2 cellular contexts compared by ENCODE assay signal in the genomic region with DNA sequence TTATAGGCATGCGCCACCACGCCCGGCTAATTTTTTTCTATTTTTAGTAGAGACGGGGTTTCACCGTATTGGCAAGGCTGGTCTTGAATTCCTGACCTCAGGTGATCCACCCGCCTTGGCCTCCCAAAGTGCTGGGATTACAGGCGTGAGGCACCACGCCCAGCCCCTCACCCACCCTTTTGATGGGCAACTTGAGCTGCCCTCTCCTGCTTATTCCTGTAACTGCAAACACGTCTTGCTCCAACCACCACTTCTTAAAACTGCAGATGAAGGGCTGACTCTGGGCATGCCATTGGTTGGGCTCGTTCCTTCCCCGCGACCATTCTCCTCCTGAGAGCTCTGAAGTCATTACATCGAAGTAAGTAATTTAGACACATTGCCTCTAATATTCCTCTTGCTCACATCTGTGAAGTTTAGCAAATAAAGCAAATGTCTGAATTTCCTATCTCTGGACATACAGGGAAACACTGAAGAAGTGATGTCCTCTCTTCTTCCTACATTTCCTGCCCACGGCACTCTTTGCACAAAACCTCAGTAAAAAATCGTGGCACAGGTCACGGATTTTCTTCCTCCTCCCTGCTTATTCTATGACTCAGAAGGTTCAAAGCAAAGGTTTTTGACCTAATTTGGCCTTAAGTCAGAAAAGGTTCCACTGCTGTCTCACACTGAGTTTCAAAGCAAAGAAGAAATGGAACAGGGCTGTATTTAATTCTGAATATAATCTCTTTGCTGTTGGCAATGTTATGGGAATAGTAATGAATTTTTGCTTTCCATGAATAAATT.
TF ChIP-seq lines count a peak whose summit lies in the region.

No MANE protein-coding gene starts in this region.

TF ChIP-seq in GM23338, 12 proteins besides CTCF, POLR2A, EP300 and RAD21:
- TF ChIP-seq POLR2AphosphoS5 (IDR thresholded peaks at IDR 0.05; ENCODE audit: low read depth) = no peak
- TF ChIP-seq CREB1 (CRISPR knock-in tag; IDR thresholded peaks at IDR 0.05; ENCODE audit: low read depth) = no peak
- TF ChIP-seq EZH2phosphoT487 (IDR thresholded peaks at IDR 0.05; ENCODE audit: unreplicated experiment) = no peak
- no peak for TF ChIP-seq JUNB (IDR thresholded peaks at IDR 0.05; ENCODE audit: unreplicated experiment)
- TF ChIP-seq STAT1 (IDR thresholded peaks at IDR 0.05; ENCODE audit: unreplicated experiment) = no peak
- no peak for TF ChIP-seq ZNF331 (CRISPR knock-in tag; IDR thresholded peaks at IDR 0.05; ENCODE audit: low read depth)
- TF ChIP-seq, protein P1, sequence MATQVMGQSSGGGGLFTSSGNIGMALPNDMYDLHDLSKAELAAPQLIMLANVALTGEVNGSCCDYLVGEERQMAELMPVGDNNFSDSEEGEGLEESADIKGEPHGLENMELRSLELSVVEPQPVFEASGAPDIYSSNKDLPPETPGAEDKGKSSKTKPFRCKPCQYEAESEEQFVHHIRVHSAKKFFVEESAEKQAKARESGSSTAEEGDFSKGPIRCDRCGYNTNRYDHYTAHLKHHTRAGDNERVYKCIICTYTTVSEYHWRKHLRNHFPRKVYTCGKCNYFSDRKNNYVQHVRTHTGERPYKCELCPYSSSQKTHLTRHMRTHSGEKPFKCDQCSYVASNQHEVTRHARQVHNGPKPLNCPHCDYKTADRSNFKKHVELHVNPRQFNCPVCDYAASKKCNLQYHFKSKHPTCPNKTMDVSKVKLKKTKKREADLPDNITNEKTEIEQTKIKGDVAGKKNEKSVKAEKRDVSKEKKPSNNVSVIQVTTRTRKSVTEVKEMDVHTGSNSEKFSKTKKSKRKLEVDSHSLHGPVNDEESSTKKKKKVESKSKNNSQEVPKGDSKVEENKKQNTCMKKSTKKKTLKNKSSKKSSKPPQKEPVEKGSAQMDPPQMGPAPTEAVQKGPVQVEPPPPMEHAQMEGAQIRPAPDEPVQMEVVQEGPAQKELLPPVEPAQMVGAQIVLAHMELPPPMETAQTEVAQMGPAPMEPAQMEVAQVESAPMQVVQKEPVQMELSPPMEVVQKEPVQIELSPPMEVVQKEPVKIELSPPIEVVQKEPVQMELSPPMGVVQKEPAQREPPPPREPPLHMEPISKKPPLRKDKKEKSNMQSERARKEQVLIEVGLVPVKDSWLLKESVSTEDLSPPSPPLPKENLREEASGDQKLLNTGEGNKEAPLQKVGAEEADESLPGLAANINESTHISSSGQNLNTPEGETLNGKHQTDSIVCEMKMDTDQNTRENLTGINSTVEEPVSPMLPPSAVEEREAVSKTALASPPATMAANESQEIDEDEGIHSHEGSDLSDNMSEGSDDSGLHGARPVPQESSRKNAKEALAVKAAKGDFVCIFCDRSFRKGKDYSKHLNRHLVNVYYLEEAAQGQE (IDR thresholded peaks at IDR 0.05; ENCODE audit: unreplicated experiment) = no peak
- TF ChIP-seq NANOG (IDR thresholded peaks at IDR 0.05; ENCODE audit: borderline replicate concordance) = no peak
- TF ChIP-seq ZNF114 (CRISPR knock-in tag; IDR thresholded peaks at IDR 0.05) = no peak
TF ChIP-seq in GM23338: peak in this region for 0.

TF ChIP-seq in H1, 55 proteins besides CTCF, POLR2A, EP300 and RAD21:
- TF ChIP-seq YY1 (IDR thresholded peaks at IDR 0.05; ENCODE audit: low read depth, low read length) (no peak), SIX5 (IDR thresholded peaks at IDR 0.05; ENCODE audit: low read depth, low read length) (no peak), TEAD4 (IDR thresholded peaks at IDR 0.05; ENCODE audit: low read depth, low read length) (no peak), RXRA (IDR thresholded peaks at IDR 0.05; ENCODE audit: insufficient read depth, low read depth, low read length) (no peak), EGR1 (IDR thresholded peaks at IDR 0.05; ENCODE audit: borderline replicate concordance, low read depth, low read length) (no peak), HDAC6 (IDR thresholded peaks at IDR 0.05; ENCODE audit: low read depth, low read length) (no peak), KDM4A (IDR thresholded peaks at IDR 0.05; ENCODE audit: low read depth, low read length, severe bottlenecking) (no peak), CBX5 (IDR thresholded peaks at IDR 0.05; ENCODE audit: low read depth, low read length) (no peak), SIRT6 (IDR thresholded peaks at IDR 0.05; ENCODE audit: low read length) (no peak), SUZ12 (IDR thresholded peaks at IDR 0.05; ENCODE audit: low read length) (no peak), ZNF274 (IDR thresholded peaks at IDR 0.05; ENCODE audit: borderline replicate concordance, extremely low read depth, low read length) (no peak), TAF1 (IDR thresholded peaks at IDR 0.05; ENCODE audit: low read depth, low read length) (no peak), BACH1 (IDR thresholded peaks at IDR 0.05; ENCODE audit: low read length) (no peak), EZH2 (IDR thresholded peaks at IDR 0.05; ENCODE audit: low read depth, low read length, severe bottlenecking) (no peak), ASH2L (IDR thresholded peaks at IDR 0.05; ENCODE audit: low read length) (no peak), RFX5 (IDR thresholded peaks at IDR 0.05; ENCODE audit: borderline replicate concordance, low read depth, low read length) (no peak), ATF2 (IDR thresholded peaks at IDR 0.05; ENCODE audit: low read length) (no peak), SP1 (IDR thresholded peaks at IDR 0.05; ENCODE audit: low read depth, low read length) (no peak), NRF1 (IDR thresholded peaks at IDR 0.05; ENCODE audit: low read depth, low read length) (no peak)
